Comparison of ENCODE assay signal across 14 cellular contexts in the genomic region with DNA sequence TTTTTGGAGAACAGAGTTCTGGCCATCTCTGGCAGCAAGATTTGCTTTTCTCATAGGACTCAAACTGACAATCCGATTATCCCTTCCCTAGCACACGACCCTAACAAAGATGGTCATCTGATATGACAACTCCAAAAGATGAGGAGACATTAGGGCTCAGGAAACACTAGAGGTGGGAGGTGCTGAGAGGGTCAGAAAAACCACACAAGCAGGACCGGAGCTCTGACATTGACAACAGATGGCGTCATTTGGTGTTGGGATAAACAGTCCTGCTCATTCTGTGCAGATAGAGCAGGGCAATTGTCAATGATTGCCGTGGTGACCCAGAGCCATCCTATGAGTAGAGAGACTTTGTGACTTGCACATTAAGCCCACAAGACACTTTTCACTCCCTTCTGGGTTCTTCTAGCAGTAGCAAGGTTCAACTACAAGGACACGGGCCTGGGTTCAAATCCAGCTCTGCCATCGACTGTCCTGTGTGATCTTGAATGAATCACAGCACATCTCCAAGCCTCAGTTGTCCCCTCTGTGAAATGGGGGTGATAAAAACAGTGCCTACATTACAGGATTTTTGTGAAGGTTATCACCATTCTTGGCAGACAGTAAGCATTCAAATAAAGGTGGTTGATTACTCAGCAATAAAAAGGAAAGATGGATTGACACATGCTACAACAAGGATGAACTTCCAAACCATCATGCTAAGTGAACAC. TPM values are rescaled to one million over a fixed set of nuclear protein-coding genes. Genes with fewer than 3 reads are reported as not detected.
A peak's percentile ranks its signal among the peaks of the same experiment; 100 is the strongest.
DNase-seq lines count a peak whose midpoint lies in the region; ATAC-seq and TF ChIP-seq lines count a peak whose summit lies in the region.
"Had no signal": no experiment of that assay in that cellular context is flagged by ENCODE, and none has a peak within 500 bp of the region (broad histone marks: within the 10 kb centered on the region; RNA-seq: fewer than 3 reads in every experiment).

No MANE protein-coding gene starts in this region.

- intact Hi-C loops in psoas muscle (cut with DNase I): loop anchor here in 1 of 2 donors (5.0 kb wide), 1 partner anchor 46 kb away; no protein-coding TSS in a partner anchor
- intact Hi-C loops in PC-9 (cut with micrococcal nuclease; ENCODE audit: unreplicated experiment): no loop called here

- H3F3A ChIP-seq in GM23248 (ENCODE audit: insufficient read depth) (peaks cover 61% of the 10 kb centered on the region), PC-9 (ENCODE audit: insufficient read depth, low read depth) (peaks cover 63% of the 10 kb centered on the region)

- no peaks in the 10 kb centered on the region for H3K36me3 ChIP-seq in GM23248 (ENCODE audit: low read depth)
- H3K36me3 ChIP-seq in SJCRH30: no peaks in the 10 kb centered on the region
- no peaks in the 10 kb centered on the region for H3K36me3 ChIP-seq in psoas muscle (ENCODE audit: insufficient read depth in 1 of 2, low read depth in 1 of 2)
- no peaks in the 10 kb centered on the region for H3K36me3 ChIP-seq in PC-9 (ENCODE audit: low read depth)
- H3K36me3 ChIP-seq: prostate gland had no signal

- H2AFZ ChIP-seq in GM23248 (peak overlapping the region; percentile 55; the same call in 1 of the 2 replicates), PC-9 (no peak overlapping the region)

- TF ChIP-seq CTCF in psoas muscle (IDR thresholded peaks at IDR 0.05) (no peak), PC-9 (conservative IDR thresholded peaks at IDR 0.05) (no peak)

- WGBS in GM23248 (ENCODE audit: low coverage in 1 of 2, low lambda C conversion rate in 2 of 2, missing lambda C conversion rate in 2 of 2), 2 experiments: 35 to 37% methylated on average over 7 of the region's 7 CpGs
- WGBS in psoas muscle, 3 donors: 46 to 63% (median 47%) methylated on average over 7 of the region's 7 CpGs

- peak overlapping the region; percentile 33 for H3K9ac ChIP-seq in GM23248

- CTCF ChIA-PET in PC-9 (lab: Charles Lee): interaction anchor here (0.6 kb wide), 1 partner anchor 46 kb away, joined by 10 read pairs; no protein-coding TSS in a partner anchor

- peak; percentile 49 for DNase-seq in GM23248
- DNase-seq in SJCRH30: peak; percentile 49 to 71
- peak; percentile 46 for DNase-seq in fibroblast of peridontal ligament (ENCODE audit: extremely low read depth)
- no peak for DNase-seq in psoas muscle
- no peak for DNase-seq in PC-9
- no peak for DNase-seq in NCI-H748 treated with DMSO at 0.1 percent for 48 hours (lab: John Stamatoyannopoulos, UW)
- DNase-seq: activated CD4-positive, alpha-beta memory T cell treated with anti-CD3 and anti-CD28 coated beads, Interleukin-2, amount 10 ng/mL, durations not matched to agents 7 days and 5 days; activated effector memory CD4-positive, alpha-beta T cell treated with Interleukin-2 at 50 U/mL for 16 hours; CD4-positive, alpha-beta T cell; stimulated activated CD4-positive, alpha-beta T cell treated with anti-CD3 and anti-CD28 coated beads, Interleukin-2, amount 100 ng/mL, for 48 hours; T-helper 2 cell had no signal

- H3K4me3 ChIP-seq in GM23248 (no peak overlapping the region), SJCRH30 (0 out of 2 replicates have a peak overlapping the region, but pooled peaks have one; percentile 2), psoas muscle (no peak overlapping the region), PC-9 (no peak overlapping the region)
- H3K4me3 ChIP-seq: prostate gland had no signal

- H3K79me2 ChIP-seq in GM23248 (ENCODE audit: insufficient read depth): no peaks in the 10 kb centered on the region
- no peaks in the 10 kb centered on the region for H3K79me2 ChIP-seq in PC-9 (ENCODE audit: low read depth)

- H3K27ac ChIP-seq in GM23248 (peak overlapping the region; percentile 45), SJCRH30 (no peak overlapping the region), psoas muscle (peak overlapping the region; percentile 36), PC-9 (no peak overlapping the region)

- ATAC-seq in psoas muscle (no peak), HG02885 (IDR thresholded peaks at IDR 0.05; ENCODE audit: poor library complexity, unreplicated experiment) (no peak)
- ATAC-seq: stimulated activated memory B cell treated with anti-CD40 and anti-IgM and Interleukin-4, amounts not matched to agents 10 μg/mL and 1 μg/mL and 100 μg/mL, for 72 hours had no signal

- BruUV-seq in PC-9 (replicated peaks; lab: Mats Ljungman, UMichigan): no TSS peak

- peak overlapping the region; percentile 2 for H3K4me2 ChIP-seq in GM23248 (ENCODE audit: unreplicated experiment)
- H3K4me2 ChIP-seq in PC-9: no peak overlapping the region

- POLR2A ChIA-PET in PC-9 (lab: Charles Lee; ENCODE audit: unreplicated experiment): no interaction called here

- peaks cover 52% of the 10 kb centered on the region for H3K4me1 ChIP-seq in GM23248 (ENCODE audit: insufficient read depth)
- peaks cover 41% of the 10 kb centered on the region for H3K4me1 ChIP-seq in SJCRH30
- H3K4me1 ChIP-seq in psoas muscle: peaks cover 7% of the 10 kb centered on the region
- H3K4me1 ChIP-seq in PC-9 (replicated peaks; ENCODE audit: insufficient read depth): peaks cover 73% of the 10 kb centered on the region
- H3K4me1 ChIP-seq: prostate gland had no signal

- H3K27me3 ChIP-seq in GM23248 (replicated peaks; ENCODE audit: insufficient read depth) (no peaks in the 10 kb centered on the region), SJCRH30 (no peaks in the 10 kb centered on the region), psoas muscle (ENCODE audit: insufficient read depth in 3 of 3, low read length in 2 of 3) (peaks cover 0 to 12% (median 0%) of the 10 kb centered on the region in 3 donors), PC-9 (ENCODE audit: insufficient read depth, low read depth) (no peaks in the 10 kb centered on the region)

- H3K9me2 ChIP-seq in GM23248 (ENCODE audit: insufficient read depth) (no peaks in the 10 kb centered on the region), PC-9 (ENCODE audit: insufficient read depth) (no peaks in the 10 kb centered on the region)

- no peaks in the 10 kb centered on the region for H4K20me1 ChIP-seq in GM23248 (ENCODE audit: insufficient read depth)
- H4K20me1 ChIP-seq in PC-9 (ENCODE audit: insufficient read depth): no peaks in the 10 kb centered on the region

- in situ Hi-C loops in GM23248 (cut with MboI): no loop called here

- no peaks in the 10 kb centered on the region for H3K9me3 ChIP-seq in GM23248 (ENCODE audit: low read depth)
- H3K9me3 ChIP-seq in SJCRH30 (replicated peaks): no peaks in the 10 kb centered on the region
- H3K9me3 ChIP-seq in psoas muscle: no peaks in the 10 kb centered on the region
- no peaks in the 10 kb centered on the region for H3K9me3 ChIP-seq in PC-9 (ENCODE audit: insufficient read depth, low read depth)
- H3K9me3 ChIP-seq: prostate gland had no signal

RNA-seq across cellular contexts. Expression of a gene that starts 6.4 kb away (rescaled TPM):
- total RNA-seq in GM23248 (2014; rRNA removed; shearing (Covaris generic)): 311 and 339 TPM in 2 replicates
- 254 and 269 TPM in 2 replicates for polyA plus RNA-seq in GM23248 (2016; fragmentation: Nextera tagmentation; extraction: Ambion mirVana)
- total RNA-seq in SJCRH30 (2014; rRNA removed; shearing (Covaris generic)): 0.10 and 0.13 TPM in 2 replicates
- 100 to 1,000 TPM in 3 of 4 donors, 10 to 100 TPM in 1; 38.0 to 235 (median 134) TPM for total RNA-seq in psoas muscle
- polyA plus RNA-seq in psoas muscle: 100 to 1,000 TPM in 1 of 3 donors, 10 to 100 TPM in 2; 23.6 to 168 (median 57.4) TPM
- total RNA-seq in PC-9 (2021): 286 and 333 TPM in 2 replicates

Comparison
In these comparisons a context has a peak if more than half of its experiments do, and no peak if none do; other contexts are left out.
1. DNase-seq: peak in GM23248 (single experiment), SJCRH30 (2 of 2) and fibroblast of peridontal ligament (single experiment); none in psoas muscle (0 of 2), PC-9 (0 of 2) and NCI-H748 treated with DMSO at 0.1 percent for 48 hours (single experiment).
2. H3K27ac ChIP-seq: peak in GM23248 (single experiment) and psoas muscle (single experiment); none in SJCRH30 (single experiment) and PC-9 (single experiment).
3. RNA of a gene that starts 6.4 kb away (total RNA-seq): 286 to 333 TPM in PC-9, 311 to 339 TPM in GM23248 and 38.0 to 235 TPM in psoas muscle; 0.10 to 0.13 TPM in SJCRH30; every median in the first group is over 10 times any median in the second.